15 cellular contexts compared by ENCODE assay signal in genomic region chr6:133301739-133302138, GRCh38.
A peak's percentile ranks its signal among the peaks of the same experiment; 100 is the strongest.
DNase-seq lines count a peak whose midpoint lies in the region; ATAC-seq and TF ChIP-seq lines count a peak whose summit lies in the region.
"Had no signal": no experiment of that assay in that cellular context is flagged by ENCODE, and none has a peak within 500 bp of the region (broad histone marks: within the 10 kb centered on the region; RNA-seq: fewer than 3 reads in every experiment).

No MANE protein-coding gene starts in this region.

- WGBS in GM23248 (ENCODE audit: low coverage in 1 of 2, low lambda C conversion rate in 2 of 2, missing lambda C conversion rate in 2 of 2), 2 experiments = 70 to 71% methylated on average over 4 of the region's 4 CpGs
- 81 to 82% methylated on average over 4 of the region's 4 CpGs for WGBS in tibial nerve, 2 donors

- H3K9ac ChIP-seq in GM23248 = no peak overlapping the region

- in situ Hi-C loops in GM23248 (cut with MboI) = no loop called here

- no peak for TF ChIP-seq CTCF in chondrocyte (IDR thresholded peaks at IDR 0.05)
- no peak for TF ChIP-seq CTCF in tibial nerve (IDR thresholded peaks at IDR 0.05)

- no peaks in the 10 kb centered on the region for H3K9me3 Mint-ChIP-seq in chondrocyte (ENCODE audit: low read depth)
- H3K9me3 Mint-ChIP-seq in activated T-helper 17 cell treated with anti-CD3 and anti-CD28 coated beads, Interleukin-2, amount 50 U/mL, for 72 hours = no peaks in the 10 kb centered on the region
- H3K9me3 Mint-ChIP-seq: HFFc6 had no signal

- TF ChIP-seq EP300 in tibial nerve (IDR thresholded peaks at IDR 0.05) = no peak

- no peaks in the 10 kb centered on the region for H3K9me2 ChIP-seq in GM23248 (ENCODE audit: insufficient read depth)

- no peak overlapping the region for H3K27ac ChIP-seq in GM23248
- no peak overlapping the region for H3K27ac ChIP-seq in tibial nerve

- H3K36me3 ChIP-seq in GM23248 (ENCODE audit: low read depth) (no peaks in the 10 kb centered on the region), tibial nerve (no peaks in the 10 kb centered on the region)

- H3K27ac Mint-ChIP-seq in chondrocyte (ENCODE audit: unreplicated experiment) = peak overlapping the region; percentile 19
- H3K27ac Mint-ChIP-seq in activated T-helper 17 cell treated with anti-CD3 and anti-CD28 coated beads, Interleukin-2, amount 50 U/mL, for 72 hours = no peak overlapping the region
- H3K27ac Mint-ChIP-seq: B cell; CD4-positive, alpha-beta memory T cell; HFFc6 had no signal

- H3K4me3 ChIP-seq in GM23248 = no peak overlapping the region
- H3K4me3 ChIP-seq in tibial nerve = no peak overlapping the region

- no peak for ATAC-seq in activated T-helper 17 cell treated with anti-CD3 and anti-CD28 coated beads, Interleukin-2, amount 50 U/mL, for 72 hours (replicated peaks)

- H3K27me3 ChIP-seq in GM23248 (replicated peaks; ENCODE audit: insufficient read depth) (peaks cover 15% of the 10 kb centered on the region; the same call in 1 of the 2 replicates), tibial nerve (no peaks in the 10 kb centered on the region)

- H3K27me3 Mint-ChIP-seq in chondrocyte (ENCODE audit: low read depth) = no peaks in the 10 kb centered on the region
- H3K27me3 Mint-ChIP-seq in activated T-helper 17 cell treated with anti-CD3 and anti-CD28 coated beads, Interleukin-2, amount 50 U/mL, for 72 hours = peaks cover 17% of the 10 kb centered on the region
- H3K27me3 Mint-ChIP-seq: CD4-positive, alpha-beta memory T cell had no signal

- peaks cover 21% of the 10 kb centered on the region for H3K4me1 Mint-ChIP-seq in chondrocyte (ENCODE audit: low read depth)
- H3K4me1 Mint-ChIP-seq in activated T-helper 17 cell treated with anti-CD3 and anti-CD28 coated beads, Interleukin-2, amount 50 U/mL, for 72 hours = no peaks in the 10 kb centered on the region
- H3K4me1 Mint-ChIP-seq: B cell; CD4-positive, alpha-beta memory T cell had no signal

- H3K4me1 ChIP-seq in GM23248 (ENCODE audit: insufficient read depth) = no peaks in the 10 kb centered on the region
- H3K4me1 ChIP-seq in tibial nerve = no peaks in the 10 kb centered on the region

- DNase-seq in HS-5 (ENCODE audit: low read depth) = peak; percentile 5
- DNase-seq in chondrocyte (ENCODE audit: low spot score) = no peak
- peak; percentile 60 for DNase-seq in left kidney (ENCODE audit: low read depth, low spot score)
- no peak for DNase-seq in GM23248
- no peak for DNase-seq in tibial nerve (ENCODE audit: low spot score in 2 of 2)
- DNase-seq in amniotic stem cell (lab: John Stamatoyannopoulos, UW) = no peak
- DNase-seq: C1 segment of cervical spinal cord; CD4-positive, alpha-beta memory T cell; DMS153; DMS79 treated with DMSO at 0.1 percent for 48 hours; EL; HCEC 1CT; HFFc6 had no signal

- no peaks in the 10 kb centered on the region for H4K20me1 ChIP-seq in GM23248 (ENCODE audit: insufficient read depth)

- no peaks in the 10 kb centered on the region for H3K9me3 ChIP-seq in GM23248 (ENCODE audit: low read depth)
- H3K9me3 ChIP-seq in tibial nerve = no peaks in the 10 kb centered on the region

- no peak for TF ChIP-seq POLR2A in tibial nerve (IDR thresholded peaks at IDR 0.05)

- no peaks in the 10 kb centered on the region for H3K36me3 Mint-ChIP-seq in chondrocyte (ENCODE audit: low read depth)
- H3K36me3 Mint-ChIP-seq in activated T-helper 17 cell treated with anti-CD3 and anti-CD28 coated beads, Interleukin-2, amount 50 U/mL, for 72 hours (ENCODE audit: low read depth) = no peaks in the 10 kb centered on the region
- H3K36me3 Mint-ChIP-seq: CD4-positive, alpha-beta memory T cell had no signal

- H2AFZ ChIP-seq in GM23248 = no peak overlapping the region

- no peaks in the 10 kb centered on the region for H3F3A ChIP-seq in GM23248 (ENCODE audit: insufficient read depth)

- no peaks in the 10 kb centered on the region for H3K79me2 ChIP-seq in GM23248 (ENCODE audit: insufficient read depth)

- H3K4me2 ChIP-seq in GM23248 (ENCODE audit: unreplicated experiment) = no peak overlapping the region

- H3K4me3 Mint-ChIP-seq in chondrocyte (ENCODE audit: unreplicated experiment) = peak overlapping the region; percentile 14
- no peak overlapping the region for H3K4me3 Mint-ChIP-seq in activated T-helper 17 cell treated with anti-CD3 and anti-CD28 coated beads, Interleukin-2, amount 50 U/mL, for 72 hours
- H3K4me3 Mint-ChIP-seq: B cell; CD4-positive, alpha-beta memory T cell; HFFc6 had no signal

Comparison
In these comparisons a context has a peak if more than half of its experiments do, and no peak if none do; other contexts are left out.
1. DNase-seq: peak in HS-5 (single experiment) and left kidney (single experiment); none in chondrocyte (single experiment), GM23248 (single experiment), tibial nerve (0 of 2) and amniotic stem cell (single experiment).